ENCODE assay signal across 8 cellular contexts in the genomic region with DNA sequence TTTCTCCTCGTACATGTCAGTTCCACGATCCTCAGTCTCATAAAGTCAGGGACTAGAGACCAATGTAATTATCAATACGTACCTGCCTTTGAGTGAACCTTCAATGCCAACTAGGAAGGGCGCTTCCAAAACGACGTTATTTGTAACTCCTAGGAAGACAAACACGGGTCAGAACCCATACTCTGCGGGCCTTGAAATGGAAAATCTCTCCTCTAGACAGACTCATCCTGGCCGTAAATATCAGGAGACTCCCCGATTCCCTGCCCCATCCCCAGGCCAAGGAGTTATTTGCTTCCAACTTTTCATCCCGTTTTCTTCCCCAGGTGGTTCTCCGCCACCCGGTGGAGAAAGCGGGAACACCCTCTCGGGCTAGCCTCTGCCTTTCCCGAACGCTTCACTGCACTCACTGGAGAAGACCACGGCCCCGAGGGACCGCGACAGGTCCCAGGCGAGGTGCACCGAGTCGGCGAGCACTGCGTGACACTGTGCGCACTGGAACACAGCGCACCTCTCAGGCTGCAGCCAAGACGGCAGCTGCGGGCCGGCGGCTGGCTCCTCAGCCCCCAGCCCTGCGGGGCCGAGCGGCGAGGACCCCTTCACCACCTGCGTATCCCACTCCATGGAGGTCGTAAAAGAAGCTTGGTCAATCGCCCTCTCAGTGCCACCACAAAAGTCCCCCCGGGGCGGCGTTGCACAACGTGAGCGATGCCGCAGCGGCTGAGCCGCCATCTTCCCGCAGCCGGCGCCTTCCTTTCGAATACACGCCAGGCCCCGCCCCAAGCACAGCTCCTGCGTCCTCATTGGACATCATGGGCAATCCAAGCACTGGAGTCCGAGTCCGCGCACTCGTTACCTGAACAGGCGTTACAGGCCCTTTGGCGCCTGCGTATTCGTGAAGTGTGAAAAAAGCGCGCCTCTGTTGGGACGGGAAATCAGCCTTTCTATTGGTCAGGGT. TPM values are rescaled to one million over a fixed set of nuclear protein-coding genes. Genes with fewer than 3 reads are reported as not detected.
DNase-seq lines count a peak whose midpoint lies in the region; ATAC-seq, FAIRE-seq and TF ChIP-seq lines count a peak whose summit lies in the region.

TSS of gene OIP5 (minus strand) at position 759 of the 955 bp plus-strand sequence. CDS start at position 729, 30 bp downstream.

- H3K27me3 Mint-ChIP-seq in mesothelial cell of epicardium (ENCODE audit: low read depth): no peaks in the 10 kb centered on the region

- FAIRE-seq in HTR-8/SVneo (lab: Jason Lieb, UNC): peak; percentile 69

- H3K4me3 Mint-ChIP-seq in mesothelial cell of epicardium: peak within 1 kb of the TSS; percentile 100

- DNase-seq in Caki2 (ENCODE audit: low read depth) (peak; percentile 98), HTR-8/SVneo (ENCODE audit: insufficient read length, low spot score) (peak; percentile 99), NOMO-1 treated with DMSO at 0.1 percent for 48 hours (lab: John Stamatoyannopoulos, UW; ENCODE audit: unreplicated experiment) (peak; percentile 99), mesothelial cell of epicardium (ENCODE audit: low spot score in 2 of 2, unreplicated experiment in 2 of 2) (peak; percentile 92 to 96)
- DNase-seq in activated CD8-positive, alpha-beta memory T cell treated with anti-CD3 and anti-CD28 coated beads for 48 hours (ENCODE audit: low read depth in 2 of 3, low spot score in 2 of 3): peak; percentile 79 to 93 (median 89)
- DNase-seq in stimulated activated CD8-positive, alpha-beta memory T cell treated with anti-CD3 and anti-CD28 coated beads, Interleukin-15, amount 100 ng/mL, for 48 hours (ENCODE audit: low read depth in 2 of 2): peak; percentile 96 to 97

- in situ Hi-C loops in Caki2 (cut with HindIII; ENCODE audit: low pct_unique_long_range_greater_than_20kb, low sequenced_read_pairs): no loop called here
- in situ Hi-C loops in endometrial microvascular endothelial cells (cut with HindIII; ENCODE audit: inconsistent ontology term, low pct_unique_long_range_greater_than_20kb, low sequenced_read_pairs): no loop called here

- ATAC-seq in GM21367 (IDR thresholded peaks at IDR 0.05; ENCODE audit: unreplicated experiment): peak; percentile 78

- TF ChIP-seq CTCF in mesothelial cell of epicardium (IDR thresholded peaks at IDR 0.05; ENCODE audit: unreplicated experiment): peak; percentile 75

- H3K9me3 Mint-ChIP-seq in mesothelial cell of epicardium: no peaks in the 10 kb centered on the region

- peaks cover 2% of the 10 kb centered on the region for H3K36me3 Mint-ChIP-seq in mesothelial cell of epicardium

- H3K4me1 Mint-ChIP-seq in mesothelial cell of epicardium: peaks cover 28% of the 10 kb centered on the region

- peak within 1 kb of the TSS; percentile 100 for H3K27ac Mint-ChIP-seq in mesothelial cell of epicardium

RNA-seq across cellular contexts. Expression of gene OIP5, which starts in this region (rescaled TPM):
- 81.2 and 93.0 TPM in 2 replicates for total RNA-seq in Caki2 (2014; rRNA removed; shearing (Covaris generic); ENCODE audit: low replicate concordance)
- 28.6 TPM for total RNA-seq in endometrial microvascular endothelial cells (ENCODE audit: inconsistent ontology term)
- 5.3 to 5.9 TPM (median 5.6 TPM) in 3 replicates for total RNA-seq in mesothelial cell of epicardium

Comparison
In these comparisons a context has a peak if more than half of its experiments do, and no peak if none do; other contexts are left out.
1. Peak in every context shown above with its lines: DNase-seq and ATAC-seq.